Comparison of ENCODE assay signal across 16 cellular contexts in genomic region chr2:111165084-111165483, GRCh38.
"Had no signal": no experiment of that assay in that cellular context is flagged by ENCODE, and none has a peak within 500 bp of the region (broad histone marks: within the 10 kb centered on the region; RNA-seq: fewer than 3 reads in every experiment).

No MANE protein-coding gene starts in this region.

- ATAC-seq: activated CD8-positive, alpha-beta T cell treated with anti-CD3 and anti-CD28 coated beads for 36 hours; gastroesophageal sphincter; left colon; naive thymus-derived CD8-positive, alpha-beta T cell had no signal

- H3K9me3 Mint-ChIP-seq: activated CD8-positive, alpha-beta T cell treated with anti-CD3 and anti-CD28 coated beads for 36 hours; activated naive CD4-positive, alpha-beta T cell treated with anti-CD3 and anti-CD28 coated beads, Interleukin-2, amount 10 ng/mL, durations not matched to agents 7 days and 5 days; activated T-helper 2 cell treated with anti-CD3 and anti-CD28 coated beads, Interferon-gamma antibody, Interleukin-2, Interleukin-4, amounts not matched to agents 10 μg/mL and 5 μg/mL and 100 μg/mL, durations not matched to agents 14 hours and 24 hours and 36 hours; naive thymus-derived CD8-positive, alpha-beta T cell; stimulated activated naive CD8-positive, alpha-beta T cell treated with anti-CD3 and anti-CD28 coated beads, Interleukin-15, Interleukin-2, amounts not matched to agents 100 ng/mL and 50 ng/mL, for 24 hours had no signal

- DNase-seq: activated CD8-positive, alpha-beta T cell treated with anti-CD3 and anti-CD28 coated beads for 36 hours; activated naive CD4-positive, alpha-beta T cell treated with anti-CD3 and anti-CD28 coated beads, Interleukin-2, amount 10 ng/mL, durations not matched to agents 7 days and 5 days; esophagus squamous epithelium; left colon; mammary epithelial cell; naive thymus-derived CD8-positive, alpha-beta T cell; stimulated activated CD4-positive, alpha-beta T cell treated with anti-CD3 and anti-CD28 coated beads, Interleukin-4, amount 100 ng/mL, for 1 hour; stimulated activated CD8-positive, alpha-beta memory T cell treated with anti-CD3 and anti-CD28 coated beads, Interleukin-4, amount 100 ng/mL, for 48 hours; SW 1271; T1000; testis had no signal

- H3K27me3 Mint-ChIP-seq: naive thymus-derived CD8-positive, alpha-beta T cell; progenitor cell of endocrine pancreas had no signal

- H3K27ac Mint-ChIP-seq: activated CD8-positive, alpha-beta T cell treated with anti-CD3 and anti-CD28 coated beads for 36 hours; activated naive CD4-positive, alpha-beta T cell treated with anti-CD3 and anti-CD28 coated beads, Interleukin-2, amount 10 ng/mL, durations not matched to agents 7 days and 5 days; activated T-helper 2 cell treated with anti-CD3 and anti-CD28 coated beads, Interferon-gamma antibody, Interleukin-2, Interleukin-4, amounts not matched to agents 10 μg/mL and 5 μg/mL and 100 μg/mL, durations not matched to agents 14 hours and 24 hours and 36 hours; progenitor cell of endocrine pancreas; stimulated activated naive CD8-positive, alpha-beta T cell treated with anti-CD3 and anti-CD28 coated beads, Interleukin-15, Interleukin-2, amounts not matched to agents 100 ng/mL and 50 ng/mL, for 24 hours had no signal

- H3K27me3 ChIP-seq: cardiac muscle cell, esophagus squamous epithelium, gastroesophageal sphincter, testis had no signal

- H3K4me1 ChIP-seq: testis had no signal

- H3K4me3 Mint-ChIP-seq: activated CD8-positive, alpha-beta T cell treated with anti-CD3 and anti-CD28 coated beads for 36 hours; activated naive CD4-positive, alpha-beta T cell treated with anti-CD3 and anti-CD28 coated beads, Interleukin-2, amount 10 ng/mL, durations not matched to agents 7 days and 5 days; naive thymus-derived CD8-positive, alpha-beta T cell; stimulated activated naive CD8-positive, alpha-beta T cell treated with anti-CD3 and anti-CD28 coated beads, Interleukin-15, Interleukin-2, amounts not matched to agents 100 ng/mL and 50 ng/mL, for 24 hours had no signal

- H3K9me3 ChIP-seq: esophagus squamous epithelium, gastroesophageal sphincter, testis had no signal

- H3K27ac ChIP-seq: cardiac muscle cell, esophagus squamous epithelium, gastroesophageal sphincter, testis had no signal

- H3K4me3 ChIP-seq: cardiac muscle cell, esophagus squamous epithelium, gastroesophageal sphincter, testis had no signal
